In the genomic region with DNA sequence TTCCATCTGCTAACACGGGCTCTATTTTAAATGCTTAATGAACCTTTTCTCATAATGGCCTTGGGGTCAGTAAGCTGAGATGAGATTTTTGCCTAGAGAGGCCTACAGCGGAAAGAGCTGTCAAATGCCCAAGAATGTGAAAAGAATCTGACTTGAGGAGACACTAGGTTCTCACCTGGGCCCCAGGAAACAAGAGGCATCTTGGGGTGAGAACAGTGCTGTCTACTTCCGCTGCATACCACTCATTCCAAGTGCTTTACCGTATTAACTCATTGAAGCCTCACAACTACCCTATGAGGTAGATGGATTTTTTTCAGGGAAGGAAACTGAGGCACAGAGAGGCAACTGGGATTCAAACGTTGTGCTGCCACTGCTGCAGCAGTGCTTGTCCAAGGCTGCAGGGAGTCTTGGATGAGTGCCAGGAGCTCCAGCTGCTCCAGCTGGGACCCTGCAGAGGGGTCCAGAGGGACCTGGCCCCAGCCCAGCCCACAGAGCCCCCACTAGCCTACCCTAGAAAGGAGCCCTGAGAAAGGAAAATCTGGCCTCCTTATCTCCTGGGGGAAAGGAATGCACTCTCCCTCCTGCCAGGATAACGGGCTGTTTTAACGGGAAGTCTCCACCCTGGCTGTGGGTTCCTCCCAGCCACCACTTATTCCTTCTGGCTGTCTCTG, we compare ENCODE assay signal across 1 cellular context.
TF ChIP-seq lines count a peak whose summit lies in the region.

No MANE protein-coding gene starts in this region.

TF ChIP-seq in IMR-90, 13 proteins besides CTCF, POLR2A, EP300 and RAD21:
- no peak for TF ChIP-seq CHD1 (IDR thresholded peaks at IDR 0.05; ENCODE audit: low read depth, low read length)
- TF ChIP-seq MAFK (IDR thresholded peaks at IDR 0.05; ENCODE audit: low read depth, low read length): no peak
